Comparison of ENCODE assay signal across 21 cellular contexts in genomic region chr16:66832661-66833305, GRCh38. TPM values are rescaled to one million over a fixed set of nuclear protein-coding genes. Genes with fewer than 3 reads are reported as not detected.
A peak's percentile ranks its signal among the peaks of the same experiment; 100 is the strongest.
DNase-seq lines count a peak whose midpoint lies in the region; ATAC-seq and TF ChIP-seq lines count a peak whose summit lies in the region.
"Had no signal": no experiment of that assay in that cellular context is flagged by ENCODE, and none has a peak within 500 bp of the region (broad histone marks: within the 10 kb centered on the region; RNA-seq: fewer than 3 reads in every experiment).

No MANE protein-coding gene starts in this region.

- DNase-seq in GM23338 (ENCODE audit: low spot score): no peak
- DNase-seq in nephron progenitor cell: no peak
- DNase-seq in AML-193 (lab: John Stamatoyannopoulos, UW): no peak
- no peak for DNase-seq in RPMI8226
- DNase-seq in posterior vena cava (ENCODE audit: low spot score): no peak
- DNase-seq: activated CD4-positive, alpha-beta T cell treated with anti-CD3 and anti-CD28 coated beads for 1 hour; activated naive CD8-positive, alpha-beta T cell treated with anti-CD3 and anti-CD28 coated beads, Interleukin-2, amount 50 U/mL, for 24 hours; CD4-positive, alpha-beta memory T cell; colonic mucosa; erythroblast; hippocampal formation; left colon; NCI-H1694 treated with DMSO at 0.1 percent for 48 hours; NCI-H748 treated with DMSO at 0.1 percent for 48 hours; retina; stimulated activated CD4-positive, alpha-beta T cell treated with anti-CD3 and anti-CD28 coated beads, Interleukin-1b, Interleukin-23, amount 100 ng/mL, for 48 hours; T-helper 17 cell; thyroid gland had no signal

- no peak overlapping the region for H3K27ac ChIP-seq in GM23338 (ENCODE audit: low read depth)
- H3K27ac ChIP-seq: colonic mucosa, thyroid gland had no signal

- H3K4me3 ChIP-seq in GM23338 (no peak overlapping the region), Loucy (ENCODE audit: low read length, poor library complexity, severe bottlenecking) (no peak overlapping the region)
- H3K4me3 ChIP-seq: colonic mucosa, thyroid gland had no signal

- intact Hi-C loops in posterior vena cava (cut with DNase I): loop anchor here in 1 of 2 donors (5.0 kb wide), 1 partner anchor 35 kb away; no protein-coding TSS in a partner anchor

- H3K36me3 ChIP-seq in GM23338 (ENCODE audit: insufficient read depth): no peaks in the 10 kb centered on the region
- 0 out of 2 replicates have a peak, but pooled peaks cover under 1% of the 10 kb centered on the region for H3K36me3 ChIP-seq in Loucy (ENCODE audit: insufficient read depth, low read length)
- H3K36me3 ChIP-seq: colonic mucosa, thyroid gland had no signal

- no peaks in the 10 kb centered on the region for H3K9me3 Mint-ChIP-seq in GM23338
- peaks cover 0 to 3% (median 0%) of the 10 kb centered on the region in 5 experiments for H3K9me3 Mint-ChIP-seq in brain
- H3K9me3 Mint-ChIP-seq in nephron progenitor cell: no peaks in the 10 kb centered on the region
- H3K9me3 Mint-ChIP-seq: activated naive CD8-positive, alpha-beta T cell treated with anti-CD3 and anti-CD28 coated beads, Interleukin-2, amount 50 U/mL, for 24 hours had no signal

- H3K9me3 ChIP-seq in Loucy (ENCODE audit: insufficient read depth, low read depth, low read length): no peaks in the 10 kb centered on the region
- H3K9me3 ChIP-seq: colonic mucosa, thyroid gland had no signal

- H3K9me2 ChIP-seq in GM23338 (ENCODE audit: insufficient read depth): no peaks in the 10 kb centered on the region
- H3K9me2 ChIP-seq in Loucy (replicated peaks; ENCODE audit: low read depth, low read length): no peaks in the 10 kb centered on the region

- H3F3A ChIP-seq in GM23338 (replicated peaks; ENCODE audit: low read depth) (no peaks in the 10 kb centered on the region; the same call in 1 of the 2 replicates), Loucy (ENCODE audit: low read depth) (no peaks in the 10 kb centered on the region)

- H3K27me3 ChIP-seq in GM23338 (ENCODE audit: insufficient read depth) (no peaks in the 10 kb centered on the region), Loucy (ENCODE audit: insufficient read depth, low read length, poor library complexity, severe bottlenecking) (no peaks in the 10 kb centered on the region)
- H3K27me3 ChIP-seq: colonic mucosa, thyroid gland had no signal

- H3K4me1 ChIP-seq in GM23338 (ENCODE audit: insufficient read depth) (peaks cover 8% of the 10 kb centered on the region; the same call in 1 of the 2 replicates), Loucy (ENCODE audit: insufficient read depth, low read length, poor library complexity, severe bottlenecking) (peaks cover 24% of the 10 kb centered on the region)

- H3K36me3 Mint-ChIP-seq in GM23338 (ENCODE audit: low read depth) (peaks cover 7% of the 10 kb centered on the region), brain (peaks cover 8% of the 10 kb centered on the region), nephron progenitor cell (ENCODE audit: low read depth) (peaks cover 10% of the 10 kb centered on the region)

- no peak for TF ChIP-seq CTCF in GM23338 (conservative IDR thresholded peaks at IDR 0.05; ENCODE audit: low read depth in 2 of 2)
- TF ChIP-seq CTCF in Loucy (conservative IDR thresholded peaks at IDR 0.05; ENCODE audit: low read length): no peak
- TF ChIP-seq CTCF in brain (conservative IDR thresholded peaks at IDR 0.05): no peak
- no peak for TF ChIP-seq CTCF in nephron progenitor cell (IDR thresholded peaks at IDR 0.05)

- no peak overlapping the region for H3K4me3 Mint-ChIP-seq in GM23338
- peak overlapping the region in 3 of 5 experiments; percentile 33 to 83 (median 38) for H3K4me3 Mint-ChIP-seq in brain
- no peak overlapping the region for H3K4me3 Mint-ChIP-seq in nephron progenitor cell
- H3K4me3 Mint-ChIP-seq: activated naive CD8-positive, alpha-beta T cell treated with anti-CD3 and anti-CD28 coated beads, Interleukin-2, amount 50 U/mL, for 24 hours; T-helper 17 cell had no signal

- no peak overlapping the region for H3K9ac ChIP-seq in Loucy (ENCODE audit: low read depth, low read length, poor library complexity, severe bottlenecking)

- ATAC-seq in GM23338: no peak
- ATAC-seq: activated naive CD8-positive, alpha-beta T cell treated with anti-CD3 and anti-CD28 coated beads, Interleukin-2, amount 50 U/mL, for 24 hours; Right ventricle myocardium inferior; T-helper 17 cell had no signal

- H4K20me1 ChIP-seq in GM23338 (replicated peaks; ENCODE audit: insufficient read depth) (0 out of 2 replicates have a peak, but pooled peaks cover 3% of the 10 kb centered on the region), Loucy (ENCODE audit: insufficient read depth, low read length, poor library complexity, severe bottlenecking) (peaks cover 17% of the 10 kb centered on the region)

- no peak overlapping the region for H3K27ac Mint-ChIP-seq in GM23338
- no peak overlapping the region for H3K27ac Mint-ChIP-seq in brain
- peak overlapping the region; percentile 6 for H3K27ac Mint-ChIP-seq in nephron progenitor cell
- H3K27ac Mint-ChIP-seq: activated naive CD8-positive, alpha-beta T cell treated with anti-CD3 and anti-CD28 coated beads, Interleukin-2, amount 50 U/mL, for 24 hours had no signal

- peaks cover 11% of the 10 kb centered on the region; the same call in 2 of the 3 replicates for H3K4me1 Mint-ChIP-seq in GM23338
- H3K4me1 Mint-ChIP-seq in brain: peaks cover 21% of the 10 kb centered on the region
- H3K4me1 Mint-ChIP-seq in nephron progenitor cell: peaks cover 29% of the 10 kb centered on the region

- H3K27me3 Mint-ChIP-seq in GM23338 (ENCODE audit: insufficient read depth, low read depth, poor library complexity) (peaks cover 6% of the 10 kb centered on the region), brain (peaks cover 50% of the 10 kb centered on the region), nephron progenitor cell (ENCODE audit: low read depth, poor library complexity) (peaks cover 39% of the 10 kb centered on the region)

- H2AFZ ChIP-seq in GM23338: 0 out of 2 replicates have a peak overlapping the region, but pooled peaks have one; percentile 18
- peak overlapping the region; percentile 56; the same call in 1 of the 2 replicates for H2AFZ ChIP-seq in Loucy (ENCODE audit: low read length)

- H3K4me2 ChIP-seq in GM23338 (no peak overlapping the region), Loucy (ENCODE audit: low read depth, low read length, poor library complexity, severe bottlenecking) (no peak overlapping the region)

- H3K79me2 ChIP-seq in GM23338 (replicated peaks; ENCODE audit: insufficient read depth) (peaks cover 26% of the 10 kb centered on the region), Loucy (ENCODE audit: insufficient read depth, low read length) (peaks cover 29% of the 10 kb centered on the region)

TF ChIP-seq in GM23338, 12 proteins besides CTCF, POLR2A, EP300 and RAD21 (continues in another document):
- 0 out of 2 replicates have a peak, but pooled peaks have one; percentile 28 for TF ChIP-seq CREB1 (CRISPR knock-in tag; IDR thresholded peaks at IDR 0.05; ENCODE audit: low read depth)

RNA-seq across cellular contexts. Expression of gene NAE1, which starts 2.0 kb away (rescaled TPM):
- 139 and 160 TPM in 2 replicates for total RNA-seq in GM23338 (2014; rRNA removed; shearing (Covaris generic))
- polyA plus RNA-seq in GM23338 (2016; fragmentation: Nextera tagmentation; extraction: Ambion mirVana) (204 and 209 TPM in 2 replicates), brain (ENCODE audit: insufficient read depth, low read depth, low replicate concordance) (35.0 TPM)
- total RNA-seq in posterior vena cava: 10 to 100 TPM; 37.4 to 37.6 TPM

RNA-seq across cellular contexts. Expression of gene CA7, which starts 11.4 kb away (rescaled TPM):
- 2.5 and 2.8 TPM in 2 replicates for total RNA-seq in GM23338 (2014; rRNA removed; shearing (Covaris generic))
- polyA plus RNA-seq in GM23338 (2016; fragmentation: Nextera tagmentation; extraction: Ambion mirVana) (2.1 and 2.6 TPM in 2 replicates), brain (ENCODE audit: insufficient read depth, low read depth, low replicate concordance) (2.3 TPM)
- total RNA-seq in posterior vena cava: not detected
- total RNA-seq: CD4-positive, alpha-beta memory T cell; Right ventricle myocardium inferior; T-helper 17 cell had no signal
- polyA plus RNA-seq: CD4-positive, alpha-beta memory T cell had no signal

RNA-seq across cellular contexts. Expression of gene TERB1, which starts 31.4 kb away (rescaled TPM):
- total RNA-seq in GM23338 (2014; rRNA removed; shearing (Covaris generic)): not detected in 2 replicates
- not detected in 2 replicates for polyA plus RNA-seq in GM23338 (2016; fragmentation: Nextera tagmentation; extraction: Ambion mirVana)
- not detected for polyA plus RNA-seq in brain (ENCODE audit: insufficient read depth, low read depth, low replicate concordance)
- under 1 TPM in 1 of 2 donors, not detected in 1; 0.28 TPM for total RNA-seq in posterior vena cava
- total RNA-seq: Right ventricle myocardium inferior had no signal
- polyA plus RNA-seq: CD4-positive, alpha-beta memory T cell had no signal

RNA-seq across cellular contexts. Expression of gene PDP2, which starts 47.5 kb away (rescaled TPM):
- total RNA-seq in GM23338 (2014; rRNA removed; shearing (Covaris generic)): 23.2 and 37.9 TPM in 2 replicates
- polyA plus RNA-seq in GM23338 (2016; fragmentation: Nextera tagmentation; extraction: Ambion mirVana): 8.2 and 9.0 TPM in 2 replicates
- polyA plus RNA-seq in brain (ENCODE audit: insufficient read depth, low read depth, low replicate concordance): 9.4 TPM
- total RNA-seq in posterior vena cava: 1 to 10 TPM; 5.0 to 5.5 TPM

Comparison
In these comparisons a context has a peak if more than half of its experiments do, and no peak if none do; other contexts are left out.
1. H3K4me3 Mint-ChIP-seq: peak in brain (3 of 5); none in GM23338 (single experiment) and nephron progenitor cell (single experiment).